8 cellular contexts compared by ENCODE assay signal in the genomic region with DNA sequence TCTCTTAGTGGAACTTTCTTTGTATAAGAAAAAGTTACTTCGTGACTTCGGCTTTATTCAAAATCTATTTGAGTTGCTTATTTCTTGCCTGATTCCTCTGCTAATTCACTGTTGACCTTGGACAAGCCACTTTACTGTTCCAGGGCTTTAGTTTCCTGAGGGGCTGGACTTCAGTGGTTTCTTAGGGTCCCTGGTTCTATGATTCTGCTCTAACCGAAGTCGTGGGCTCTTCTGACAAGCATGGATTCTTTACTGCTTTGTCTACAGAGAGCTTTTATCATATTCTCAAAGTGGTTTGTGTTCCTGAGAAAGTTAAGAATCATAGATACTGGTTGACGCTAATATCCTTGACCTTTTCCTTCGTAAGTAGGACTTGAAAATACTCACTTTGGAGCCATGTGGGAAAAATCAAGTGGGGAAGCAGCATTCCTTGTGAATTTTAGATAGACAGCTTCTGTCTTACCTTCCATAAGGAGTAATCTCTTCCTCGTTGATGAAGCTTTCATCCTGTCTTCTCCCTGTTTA. TPM values are rescaled to one million over a fixed set of nuclear protein-coding genes. Genes with fewer than 3 reads are reported as not detected.
A peak's percentile ranks its signal among the peaks of the same experiment; 100 is the strongest.
DNase-seq lines count a peak whose midpoint lies in the region; ATAC-seq lines count a peak whose summit lies in the region.

No MANE protein-coding gene starts in this region.

- no peaks in the 10 kb centered on the region for H3K36me3 ChIP-seq in iPS-15b (ENCODE audit: control insufficient read depth, insufficient read depth, low read length)
- H3K36me3 ChIP-seq in subcutaneous abdominal adipose tissue (ENCODE audit: control insufficient read depth in 5 of 5, insufficient read depth in 5 of 5, low read length in 5 of 5): no peaks in the 10 kb centered on the region

- H3K4me1 Mint-ChIP-seq in T-helper 2 cell treated with Interferon-gamma antibody and Interleukin-4, amounts not matched to agents 5 μg/mL and 100 μg/mL, for 36 hours (ENCODE audit: low read depth): peaks cover 25% of the 10 kb centered on the region
- peaks cover 39% of the 10 kb centered on the region for H3K4me1 Mint-ChIP-seq in activated CD4-positive, alpha-beta memory T cell treated with anti-CD3 and anti-CD28 coated beads, Interleukin-2, amount 10 ng/mL, durations not matched to agents 7 days and 5 days

- H3K36me3 Mint-ChIP-seq in T-helper 2 cell treated with Interferon-gamma antibody and Interleukin-4, amounts not matched to agents 5 μg/mL and 100 μg/mL, for 36 hours (ENCODE audit: low read depth): no peaks in the 10 kb centered on the region
- no peaks in the 10 kb centered on the region for H3K36me3 Mint-ChIP-seq in activated CD4-positive, alpha-beta memory T cell treated with anti-CD3 and anti-CD28 coated beads, Interleukin-2, amount 10 ng/mL, durations not matched to agents 7 days and 5 days (ENCODE audit: low read depth)

- H3K9ac ChIP-seq in iPS-15b (ENCODE audit: low read depth, low read length) (no peak overlapping the region), subcutaneous abdominal adipose tissue (ENCODE audit: low read length in 5 of 5) (peak overlapping the region; percentile 53 to 95 (median 86))

- H3K4me1 ChIP-seq in iPS-15b (ENCODE audit: control insufficient read depth, insufficient read depth, low read length): peaks cover 3% of the 10 kb centered on the region
- peaks cover 5 to 46% (median 44%) of the 10 kb centered on the region in 5 donors for H3K4me1 ChIP-seq in subcutaneous abdominal adipose tissue (ENCODE audit: control insufficient read depth in 5 of 5, insufficient read depth in 5 of 5, low read length in 5 of 5)

- H3K27ac ChIP-seq in subcutaneous abdominal adipose tissue (ENCODE audit: low read depth, low read length): peak overlapping the region; percentile 89

- no peaks in the 10 kb centered on the region for H3K9me3 ChIP-seq in iPS-15b (ENCODE audit: control insufficient read depth, insufficient read depth, low read length)
- H3K9me3 ChIP-seq in subcutaneous abdominal adipose tissue (ENCODE audit: control insufficient read depth in 5 of 5, low read length in 5 of 5): no peaks in the 10 kb centered on the region

- no peaks in the 10 kb centered on the region for H3K27me3 Mint-ChIP-seq in T-helper 2 cell treated with Interferon-gamma antibody and Interleukin-4, amounts not matched to agents 5 μg/mL and 100 μg/mL, for 36 hours (ENCODE audit: low read depth)
- H3K27me3 Mint-ChIP-seq in activated CD4-positive, alpha-beta memory T cell treated with anti-CD3 and anti-CD28 coated beads, Interleukin-2, amount 10 ng/mL, durations not matched to agents 7 days and 5 days: no peaks in the 10 kb centered on the region

- H3K4me3 ChIP-seq in iPS-15b (ENCODE audit: low read depth, low read length): peak overlapping the region; percentile 75
- peak overlapping the region; percentile 77 to 87 (median 79) for H3K4me3 ChIP-seq in subcutaneous abdominal adipose tissue (ENCODE audit: low read depth in 1 of 5, low read length in 5 of 5)

- no peaks in the 10 kb centered on the region for H3K27me3 ChIP-seq in iPS-15b (ENCODE audit: control insufficient read depth, insufficient read depth, low read length)
- H3K27me3 ChIP-seq in subcutaneous abdominal adipose tissue (ENCODE audit: control insufficient read depth in 5 of 5, insufficient read depth in 4 of 5, low read length in 5 of 5): no peaks in the 10 kb centered on the region

- no peak for DNase-seq in T-helper 2 cell treated with Interferon-gamma antibody and Interleukin-4, amounts not matched to agents 5 μg/mL and 100 μg/mL, for 36 hours (ENCODE audit: low spot score)
- DNase-seq in T-helper 2 cell: no peak
- no peak for DNase-seq in activated CD4-positive, alpha-beta memory T cell treated with anti-CD3 and anti-CD28 coated beads, Interleukin-2, amount 10 ng/mL, durations not matched to agents 7 days and 5 days
- no peak for DNase-seq in GM03348 (ENCODE audit: low spot score)
- no peak for DNase-seq in GDM1 (lab: John Stamatoyannopoulos, UW)

- CTCF ChIA-PET in activated CD4-positive, alpha-beta memory T cell treated with anti-CD3 and anti-CD28 coated beads, Interleukin-2, amount 10 ng/mL, durations not matched to agents 7 days and 5 days (lab: Charles Lee): interaction anchor here (0.8 to 1.7 kb wide), 5 partner anchors 9 to 283 kb away, joined by 3 to 11 read pairs (median 3); no protein-coding TSS in a partner anchor

- no peak for ATAC-seq in HG03469 (IDR thresholded peaks at IDR 0.05; ENCODE audit: unreplicated experiment)

- no peak overlapping the region for H3K27ac Mint-ChIP-seq in T-helper 2 cell treated with Interferon-gamma antibody and Interleukin-4, amounts not matched to agents 5 μg/mL and 100 μg/mL, for 36 hours
- H3K27ac Mint-ChIP-seq in activated CD4-positive, alpha-beta memory T cell treated with anti-CD3 and anti-CD28 coated beads, Interleukin-2, amount 10 ng/mL, durations not matched to agents 7 days and 5 days: no peak overlapping the region

- H3K9me3 Mint-ChIP-seq in T-helper 2 cell treated with Interferon-gamma antibody and Interleukin-4, amounts not matched to agents 5 μg/mL and 100 μg/mL, for 36 hours: no peaks in the 10 kb centered on the region
- H3K9me3 Mint-ChIP-seq in activated CD4-positive, alpha-beta memory T cell treated with anti-CD3 and anti-CD28 coated beads, Interleukin-2, amount 10 ng/mL, durations not matched to agents 7 days and 5 days: no peaks in the 10 kb centered on the region

- POLR2A ChIA-PET in activated CD4-positive, alpha-beta memory T cell treated with anti-CD3 and anti-CD28 coated beads, Interleukin-2, amount 10 ng/mL, durations not matched to agents 7 days and 5 days (lab: Charles Lee): interaction anchor here (0.8 to 3.4 kb wide), 4 partner anchors 11 to 262 kb away, joined by 3 to 23 read pairs (median 3); a partner anchor contains a TSS

- peak overlapping the region; percentile 93 for H3K4me3 Mint-ChIP-seq in T-helper 2 cell treated with Interferon-gamma antibody and Interleukin-4, amounts not matched to agents 5 μg/mL and 100 μg/mL, for 36 hours
- H3K4me3 Mint-ChIP-seq in activated CD4-positive, alpha-beta memory T cell treated with anti-CD3 and anti-CD28 coated beads, Interleukin-2, amount 10 ng/mL, durations not matched to agents 7 days and 5 days: peak overlapping the region; percentile 86

RNA-seq across cellular contexts. Expression of a gene that starts 21.1 kb away (rescaled TPM):
- total RNA-seq in activated CD4-positive, alpha-beta memory T cell treated with anti-CD3 and anti-CD28 coated beads, Interleukin-2, amount 10 ng/mL, durations not matched to agents 7 days and 5 days: 10 to 100 TPM; 45.2 to 48.7 TPM

RNA-seq across cellular contexts. Expression of a gene that starts 50.3 kb away (rescaled TPM):
- total RNA-seq in activated CD4-positive, alpha-beta memory T cell treated with anti-CD3 and anti-CD28 coated beads, Interleukin-2, amount 10 ng/mL, durations not matched to agents 7 days and 5 days: not detected
